ENCODE assay signal across 14 cellular contexts in the genomic region with DNA sequence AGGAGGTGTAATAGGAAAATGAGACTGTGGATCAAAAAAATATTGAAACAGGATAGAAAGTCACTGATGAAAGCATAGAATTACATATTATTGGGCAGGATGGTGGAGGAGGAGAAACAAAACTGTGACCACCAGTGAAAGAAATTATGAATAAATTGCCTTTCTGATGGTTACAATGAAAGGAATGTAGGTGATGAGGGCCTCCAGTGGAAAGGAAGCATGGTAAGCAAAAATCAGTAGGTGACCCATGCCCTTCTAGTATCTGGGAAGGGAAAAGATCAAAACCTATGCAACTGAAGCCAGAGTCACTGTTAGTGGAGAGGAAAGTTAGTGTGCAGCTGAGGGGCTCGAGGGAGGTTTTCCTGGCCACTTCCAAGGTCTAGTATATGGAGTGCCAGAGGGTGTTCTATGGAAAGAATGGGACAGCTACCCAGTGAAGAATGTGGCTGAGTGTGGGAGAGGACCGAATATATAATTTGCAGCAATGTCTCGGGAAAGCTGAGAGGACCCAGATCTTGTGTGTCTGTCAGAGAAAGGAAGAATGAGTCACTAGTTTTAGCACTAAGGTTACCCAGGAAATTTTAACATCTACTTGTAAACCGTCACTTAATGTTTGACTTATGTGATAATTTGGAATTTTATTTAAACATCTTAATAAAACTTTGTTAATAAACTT.
DNase-seq lines count a peak whose midpoint lies in the region; ATAC-seq and TF ChIP-seq lines count a peak whose summit lies in the region.
"Had no signal": no experiment of that assay in that cellular context is flagged by ENCODE, and none has a peak within 500 bp of the region (broad histone marks: within the 10 kb centered on the region; RNA-seq: fewer than 3 reads in every experiment).

No MANE protein-coding gene starts in this region.

- H3K14ac ChIP-seq in H9 (ENCODE audit: insufficient read depth, low read length), result no peak overlapping the region

- H3K79me2 ChIP-seq in H9 (ENCODE audit: insufficient read depth, low read length), result no peaks in the 10 kb centered on the region

- no peaks in the 10 kb centered on the region for H3K36me3 Mint-ChIP-seq in MCF 10A (ENCODE audit: insufficient read depth, unreplicated experiment)
- H3K36me3 Mint-ChIP-seq in activated T-cell treated with anti-CD3 and anti-CD28 coated beads, Interleukin-2, amount 50 U/mL, for 72 hours (ENCODE audit: insufficient read depth in 2 of 2), result peaks cover 0 to 4% of the 10 kb centered on the region in 2 donors
- no peaks in the 10 kb centered on the region for H3K36me3 Mint-ChIP-seq in H9 (ENCODE audit: insufficient read depth in 1 of 3, low read depth in 3 of 3)

- H2AK5ac ChIP-seq in H9 (ENCODE audit: insufficient read length, low read length), result no peak overlapping the region

- peak; percentile 60 to 68 for ATAC-seq in activated T-cell treated with anti-CD3 and anti-CD28 coated beads, Interleukin-2, amount 50 U/mL, for 72 hours (replicated peaks in 1 of 2)
- peak; percentile 62 for ATAC-seq in foreskin keratinocyte
- ATAC-seq in HG03108 (IDR thresholded peaks at IDR 0.05; ENCODE audit: unreplicated experiment), result no peak

- no peak overlapping the region for H3K56ac ChIP-seq in H9 (ENCODE audit: insufficient read length, low read depth, low read length)

- no peak overlapping the region for H2BK120ac ChIP-seq in H9 (ENCODE audit: low read depth, low read length, poor library complexity, severe bottlenecking)

- no peak overlapping the region for H4K5ac ChIP-seq in H9 (ENCODE audit: insufficient read length, low read depth, low read length)

- POLR2A ChIA-PET in MCF 10A (lab: Yijun Ruan, JAX), result interaction anchor here (0.9 to 2.4 kb wide), 6 partner anchors 10 to 146 kb away, joined by 3 to 10 read pairs (median 4); partner anchors contain the start of gene NFKBIZ

- H2BK20ac ChIP-seq in H9 (ENCODE audit: low read depth, low read length, poor library complexity, severe bottlenecking), result no peak overlapping the region

- DNase-seq in MCF 10A (ENCODE audit: unreplicated experiment) (peak; percentile 24), breast epithelium (ENCODE audit: low spot score in 2 of 2) (no peak), foreskin keratinocyte (peak; percentile 39 to 84), NCI-H524 (lab: John Stamatoyannopoulos, UW) (no peak), ureter (ENCODE audit: low spot score) (no peak), H9 (no peak)
- no peak for DNase-seq in activated T-cell treated with anti-CD3 and anti-CD28 coated beads, Interleukin-2, amount 50 U/mL, for 72 hours
- DNase-seq: AML-193, NCI-H1048, NCI-H510A, SIG-M5 had no signal

- H3K4me3 Mint-ChIP-seq in MCF 10A (ENCODE audit: unreplicated experiment), result no peak overlapping the region
- peak overlapping the region; percentile 35 to 56 for H3K4me3 Mint-ChIP-seq in activated T-cell treated with anti-CD3 and anti-CD28 coated beads, Interleukin-2, amount 50 U/mL, for 72 hours
- no peak overlapping the region for H3K4me3 Mint-ChIP-seq in H9
- H3K4me3 Mint-ChIP-seq: nephron had no signal

- no peak overlapping the region for H3K4me3 ChIP-seq in breast epithelium
- H3K4me3 ChIP-seq: skin epidermis had no signal

- peaks cover 4% of the 10 kb centered on the region for H3K9me3 Mint-ChIP-seq in MCF 10A (ENCODE audit: unreplicated experiment)
- H3K9me3 Mint-ChIP-seq in activated T-cell treated with anti-CD3 and anti-CD28 coated beads, Interleukin-2, amount 50 U/mL, for 72 hours, result peaks cover 0 to 4% of the 10 kb centered on the region in 2 donors
- no peaks in the 10 kb centered on the region for H3K9me3 Mint-ChIP-seq in H9
- H3K9me3 Mint-ChIP-seq: nephron had no signal

- H3K4me1 ChIP-seq in breast epithelium (no peaks in the 10 kb centered on the region), foreskin keratinocyte (peaks cover 39% of the 10 kb centered on the region), H9 (ENCODE audit: insufficient read depth, low read length) (no peaks in the 10 kb centered on the region)

- H3K18ac ChIP-seq in H9 (ENCODE audit: insufficient read length, low read depth, low read length), result no peak overlapping the region

- no peak for TF ChIP-seq POLR2A in breast epithelium (IDR thresholded peaks at IDR 0.05)

- no peak overlapping the region for H2BK5ac ChIP-seq in H9 (ENCODE audit: insufficient read length, low read length)

- no peak overlapping the region for H2BK15ac ChIP-seq in H9 (ENCODE audit: low read depth, low read length)

- H3K4me1 Mint-ChIP-seq in MCF 10A (ENCODE audit: insufficient read depth, unreplicated experiment) (peaks cover 25% of the 10 kb centered on the region), H9 (no peaks in the 10 kb centered on the region)
- H3K4me1 Mint-ChIP-seq in activated T-cell treated with anti-CD3 and anti-CD28 coated beads, Interleukin-2, amount 50 U/mL, for 72 hours (ENCODE audit: low read depth), result peaks cover 60% of the 10 kb centered on the region

- H3K4me2 ChIP-seq in H9 (ENCODE audit: insufficient read depth, insufficient read length, low read length), result no peak overlapping the region

- H4K8ac ChIP-seq in H9 (replicated peaks; ENCODE audit: insufficient read length, low read depth, low read length), result no peak overlapping the region

- no peaks in the 10 kb centered on the region for H3K27me3 Mint-ChIP-seq in MCF 10A (ENCODE audit: insufficient read depth, unreplicated experiment)
- no peaks in the 10 kb centered on the region for H3K27me3 Mint-ChIP-seq in activated T-cell treated with anti-CD3 and anti-CD28 coated beads, Interleukin-2, amount 50 U/mL, for 72 hours (ENCODE audit: low read depth)
- H3K27me3 Mint-ChIP-seq in H9 (ENCODE audit: low read depth), result no peaks in the 10 kb centered on the region

- H2BK12ac ChIP-seq in H9 (ENCODE audit: insufficient read length, low read depth, low read length), result no peak overlapping the region

- no peaks in the 10 kb centered on the region for H3K79me1 ChIP-seq in H9 (ENCODE audit: insufficient read depth, low read depth, low read length, poor library complexity, severe bottlenecking)

- CTCF ChIA-PET in MCF 10A (lab: Yijun Ruan, JAX), result interaction anchor here (0.6 to 3.6 kb wide), 2 partner anchors 15 to 230 kb away, joined by 3 to 20 read pairs; no protein-coding TSS in a partner anchor

- H3K36me3 ChIP-seq in breast epithelium, result no peaks in the 10 kb centered on the region

- no peaks in the 10 kb centered on the region for H3K23me2 ChIP-seq in H9 (ENCODE audit: insufficient read length, low read depth, low read length, poor library complexity, severe bottlenecking)

- H3K27ac ChIP-seq in breast epithelium (no peak overlapping the region), foreskin keratinocyte (peak overlapping the region; percentile 77), H9 (ENCODE audit: insufficient read length, low read depth, low read length) (no peak overlapping the region)

- H3K9me3 ChIP-seq in breast epithelium (no peaks in the 10 kb centered on the region), H9 (ENCODE audit: control insufficient read depth, low read depth, low read length) (no peaks in the 10 kb centered on the region)

- H2AFZ ChIP-seq in H9 (ENCODE audit: low read length), result no peak overlapping the region

- no TSS peak for BruUV-seq in MCF 10A (replicated peaks; lab: Mats Ljungman, UMichigan)

- H3K27ac Mint-ChIP-seq in MCF 10A (ENCODE audit: low read depth, unreplicated experiment), result peak overlapping the region; percentile 55
- H3K27ac Mint-ChIP-seq in activated T-cell treated with anti-CD3 and anti-CD28 coated beads, Interleukin-2, amount 50 U/mL, for 72 hours, result peak overlapping the region; percentile 56
- H3K27ac Mint-ChIP-seq in H9, result no peak overlapping the region; a peak in 1 of 7 replicates
- H3K27ac Mint-ChIP-seq: nephron had no signal

- intact Hi-C loops in MCF 10A (cut with micrococcal nuclease), result loop anchor here (10.0 kb wide), 1 partner anchor 229 kb away; no protein-coding TSS in a partner anchor
- intact Hi-C loops in breast epithelium (cut with DNase I; ENCODE audit: low total_unique reads), result loop anchor here (5.0 kb wide), 1 partner anchor 108 kb away; no protein-coding TSS in a partner anchor

- WGBS in H9 (ENCODE audit: extremely low coverage, insufficient read length, low lambda C conversion rate), result no CpG with 5 or more reads among the region's 4 CpGs

- H3K27me3 ChIP-seq in breast epithelium (no peaks in the 10 kb centered on the region), foreskin keratinocyte (no peaks in the 10 kb centered on the region), H9 (ENCODE audit: insufficient read depth, low read length) (no peaks in the 10 kb centered on the region)

- no peak overlapping the region for H3K9ac ChIP-seq in H9 (ENCODE audit: extremely low read depth, insufficient read length, low read length)

- TF ChIP-seq CTCF in MCF 10A (IDR thresholded peaks at IDR 0.05; ENCODE audit: unreplicated experiment) (no peak), breast epithelium (IDR thresholded peaks at IDR 0.05) (no peak), foreskin keratinocyte (conservative IDR thresholded peaks at IDR 0.05) (peak; percentile 1), H9 (conservative IDR thresholded peaks at IDR 0.05) (no peak)

- H3T11ph ChIP-seq in H9 (ENCODE audit: low read length), result no peak overlapping the region

- no peak overlapping the region for H3K23ac ChIP-seq in H9 (ENCODE audit: insufficient read length, low read depth, low read length)

- H3K4ac ChIP-seq in H9 (ENCODE audit: low read depth, low read length), result no peak overlapping the region

- no peak overlapping the region for H4K91ac ChIP-seq in H9 (ENCODE audit: insufficient read length, low read depth, low read length)

- no peaks in the 10 kb centered on the region for H4K20me1 ChIP-seq in H9 (ENCODE audit: control insufficient read depth, insufficient read depth, insufficient read length)

Comparison
In these comparisons a context has a peak if more than half of its experiments do, and no peak if none do; other contexts are left out.
1. DNase-seq: peak in MCF 10A (single experiment) and foreskin keratinocyte (2 of 2); none in breast epithelium (0 of 2), activated T-cell treated with anti-CD3 and anti-CD28 coated beads, Interleukin-2, amount 50 U/mL, for 72 hours (0 of 2), NCI-H524 (0 of 2), ureter (single experiment) and H9 (single experiment).
2. H3K27ac Mint-ChIP-seq: peak in MCF 10A (single experiment) and activated T-cell treated with anti-CD3 and anti-CD28 coated beads, Interleukin-2, amount 50 U/mL, for 72 hours (single experiment); none in H9 (0 of 3).
3. H3K4me3 Mint-ChIP-seq: peak in activated T-cell treated with anti-CD3 and anti-CD28 coated beads, Interleukin-2, amount 50 U/mL, for 72 hours (2 of 2); none in MCF 10A (single experiment) and H9 (0 of 2).